Comparison of ENCODE assay signal across 8 cellular contexts in genomic region chr6:163127587-163127986, GRCh38.
"Had no signal": no experiment of that assay in that cellular context is flagged by ENCODE, and none has a peak within 500 bp of the region (broad histone marks: within the 10 kb centered on the region; RNA-seq: fewer than 3 reads in every experiment).

No MANE protein-coding gene starts in this region.

- H3K36me3 ChIP-seq: HAP-1 had no signal

- H3K9me3 ChIP-seq: HAP-1 had no signal

- H3K27ac ChIP-seq: GM23248 had no signal

- DNase-seq: GM23248, GOT3, H7, HFFc6, IMR-90 had no signal

- H3K4me1 ChIP-seq: HAP-1 had no signal

- ATAC-seq: HCT116, K562 had no signal

- H3K4me3 ChIP-seq: GM23248, HAP-1, K562 had no signal
